12 cellular contexts compared by ENCODE assay signal in genomic region chr2:227461878-227462462, GRCh38. TPM values are rescaled to one million over a fixed set of nuclear protein-coding genes. Genes with fewer than 3 reads are reported as not detected.
DNase-seq lines count a peak whose midpoint lies in the region; ATAC-seq and TF ChIP-seq lines count a peak whose summit lies in the region.
"Had no signal": no experiment of that assay in that cellular context is flagged by ENCODE, and none has a peak within 500 bp of the region (broad histone marks: within the 10 kb centered on the region; RNA-seq: fewer than 3 reads in every experiment).

No MANE protein-coding gene starts in this region.

- DNase-seq in esophagus squamous epithelium (lab: John Stamatoyannopoulos, UW) = no peak
- no peak for DNase-seq in Calu3
- DNase-seq in left ventricle myocardium superior = no peak
- DNase-seq: body of pancreas, left colon, retina had no signal

- peak overlapping the region; percentile 71 for H3K4me3 Mint-ChIP-seq in activated naive CD8-positive, alpha-beta T cell
- no peak overlapping the region for H3K4me3 Mint-ChIP-seq in Calu3 (ENCODE audit: low read depth, unreplicated experiment)

- H3K27me3 ChIP-seq in esophagus squamous epithelium (no peaks in the 10 kb centered on the region), gastroesophageal sphincter (no peaks in the 10 kb centered on the region)
- H3K27me3 ChIP-seq: body of pancreas had no signal

- peaks cover 2% of the 10 kb centered on the region for H3K36me3 Mint-ChIP-seq in activated naive CD8-positive, alpha-beta T cell
- H3K36me3 Mint-ChIP-seq in Calu3 (ENCODE audit: insufficient read depth, unreplicated experiment) = peaks cover 4% of the 10 kb centered on the region

- BruUV-seq in Calu3 (replicated peaks; lab: Mats Ljungman, UMichigan) = no TSS peak

- H3K27me3 Mint-ChIP-seq in activated naive CD8-positive, alpha-beta T cell = no peaks in the 10 kb centered on the region
- no peaks in the 10 kb centered on the region for H3K27me3 Mint-ChIP-seq in Calu3 (ENCODE audit: unreplicated experiment)

- no peaks in the 10 kb centered on the region for H3K9me3 Mint-ChIP-seq in activated naive CD8-positive, alpha-beta T cell (ENCODE audit: low read depth)
- H3K9me3 Mint-ChIP-seq in Calu3 (ENCODE audit: low read depth, unreplicated experiment) = no peaks in the 10 kb centered on the region

- peaks cover 6 to 24% (median 23%) of the 10 kb centered on the region in 3 donors for H3K4me1 ChIP-seq in esophagus squamous epithelium
- H3K4me1 ChIP-seq in gastroesophageal sphincter = peaks cover 0 to 5% (median 0%) of the 10 kb centered on the region in 3 donors

- H3K27ac ChIP-seq in esophagus squamous epithelium (no peak overlapping the region), gastroesophageal sphincter (no peak overlapping the region)
- H3K27ac ChIP-seq: body of pancreas, VCaP had no signal

- TF ChIP-seq POLR2A in esophagus squamous epithelium (IDR thresholded peaks at IDR 0.05) (no peak), gastroesophageal sphincter (IDR thresholded peaks at IDR 0.05) (no peak)

- peak; percentile 5 for ATAC-seq in GM18517 (IDR thresholded peaks at IDR 0.05; ENCODE audit: unreplicated experiment)
- peak; percentile 9 for ATAC-seq in GM21360 (IDR thresholded peaks at IDR 0.05; ENCODE audit: unreplicated experiment)
- ATAC-seq in HG03095 (IDR thresholded peaks at IDR 0.05; ENCODE audit: unreplicated experiment) = peak; percentile 21
- no peak for ATAC-seq in gastroesophageal sphincter
- ATAC-seq in left ventricle myocardium superior = no peak
- ATAC-seq: body of pancreas, left colon had no signal

- H3K4me3 ChIP-seq in esophagus squamous epithelium (no peak overlapping the region), gastroesophageal sphincter (no peak overlapping the region)
- H3K4me3 ChIP-seq: body of pancreas had no signal

- no peak for TF ChIP-seq EP300 in gastroesophageal sphincter (IDR thresholded peaks at IDR 0.05)

- peaks cover 86% of the 10 kb centered on the region for H3K4me1 Mint-ChIP-seq in activated naive CD8-positive, alpha-beta T cell (ENCODE audit: low read depth)
- H3K4me1 Mint-ChIP-seq in Calu3 (ENCODE audit: low read depth, unreplicated experiment) = peaks cover 50% of the 10 kb centered on the region

- H3K27ac Mint-ChIP-seq in activated naive CD8-positive, alpha-beta T cell = peak overlapping the region; percentile 99
- no peak overlapping the region for H3K27ac Mint-ChIP-seq in Calu3 (ENCODE audit: unreplicated experiment)

- CTCF ChIA-PET in Calu3 (lab: Charles Lee) = no interaction called here

- H3K36me3 ChIP-seq in esophagus squamous epithelium (no peaks in the 10 kb centered on the region), gastroesophageal sphincter (no peaks in the 10 kb centered on the region)

- TF ChIP-seq CTCF in esophagus squamous epithelium (IDR thresholded peaks at IDR 0.05) = no peak
- TF ChIP-seq CTCF in gastroesophageal sphincter (IDR thresholded peaks at IDR 0.05) = no peak
- no peak for TF ChIP-seq CTCF in Calu3 (IDR thresholded peaks at IDR 0.05; ENCODE audit: unreplicated experiment)

- 50 to 72% methylated on average over 4 of the region's 4 CpGs for WGBS in esophagus squamous epithelium, 2 donors
- WGBS in gastroesophageal sphincter (ENCODE audit: low coverage in 1 of 2), 2 donors = 84 to 93% methylated on average over 4 of the region's 4 CpGs

- H3K9me3 ChIP-seq in esophagus squamous epithelium (no peaks in the 10 kb centered on the region), gastroesophageal sphincter (no peaks in the 10 kb centered on the region)
- H3K9me3 ChIP-seq: body of pancreas had no signal

- intact Hi-C loops in esophagus squamous epithelium (cut with DNase I) = loop anchor here (5.0 kb wide), 1 partner anchor 45 kb away; no protein-coding TSS in a partner anchor
- intact Hi-C loops in Calu3 (cut with micrococcal nuclease; ENCODE audit: unreplicated experiment) = loop anchor here (2.0 kb wide), 1 partner anchor 55 kb away; no protein-coding TSS in a partner anchor
- intact Hi-C loops in left ventricle myocardium superior (cut with micrococcal nuclease) = no loop called here

RNA-seq across cellular contexts. Expression of gene AGFG1, which starts 10.0 kb away (rescaled TPM):
- total RNA-seq in esophagus squamous epithelium (10 to 100 TPM; 31.3 to 78.4 (median 66.6) TPM), gastroesophageal sphincter (10 to 100 TPM; 26.0 to 73.1 (median 53.0) TPM), Calu3 (2022) (115 and 126 TPM in 2 replicates), left ventricle myocardium superior (55.2 TPM)

Comparison
In these comparisons a context has a peak if more than half of its experiments do, and no peak if none do; other contexts are left out.
1. ATAC-seq: peak in GM18517 (single experiment), GM21360 (single experiment) and HG03095 (single experiment); none in gastroesophageal sphincter (single experiment) and left ventricle myocardium superior (single experiment).